36 cellular contexts compared by ENCODE assay signal in the genomic region with DNA sequence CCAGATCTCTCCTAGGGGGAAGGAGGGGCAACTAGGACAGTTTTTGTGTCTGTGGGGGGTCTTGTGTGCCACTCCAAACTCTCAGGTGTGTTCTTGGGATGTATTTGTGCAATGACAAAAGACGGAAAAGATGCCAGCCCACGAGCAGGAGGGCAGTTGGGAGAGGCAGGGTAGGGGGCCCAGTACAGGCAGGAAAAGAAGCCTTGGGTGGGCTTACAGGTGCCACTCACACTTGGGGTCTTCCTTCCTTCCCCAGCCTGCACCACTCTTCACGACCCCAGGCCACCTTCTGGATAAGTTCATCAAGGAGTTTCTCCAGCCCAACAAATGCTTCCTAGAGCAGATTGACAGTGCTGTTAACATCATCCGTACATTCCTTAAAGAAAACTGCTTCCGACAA. TPM values are rescaled to one million over a fixed set of nuclear protein-coding genes. Genes with fewer than 3 reads are reported as not detected.
"Had no signal": no experiment of that assay in that cellular context is flagged by ENCODE, and none has a peak within 500 bp of the region (broad histone marks: within the 10 kb centered on the region; RNA-seq: fewer than 3 reads in every experiment).

No MANE protein-coding gene starts in this region.

- H3K36me3 Mint-ChIP-seq: brain had no signal

- ATAC-seq: activated CD8-positive, alpha-beta T cell treated with anti-CD3 and anti-CD28 coated beads for 36 hours; activated naive CD4-positive, alpha-beta T cell treated with anti-CD3 and anti-CD28 coated beads, Interleukin-2, amount 50 U/mL, for 72 hours; activated T-cell treated with anti-CD3 and anti-CD28 coated beads, Interleukin-2, amount 50 U/mL, for 4 hours; activated T-cell treated with anti-CD3 and anti-CD28 coated beads, Interleukin-2, amount 50 U/mL, for 72 hours; activated T-helper 17 cell treated with anti-CD3 and anti-CD28 coated beads, Interleukin-2, amount 50 U/mL, for 72 hours had no signal

- H3K27ac ChIP-seq: adrenal gland, ascending aorta, cardiac muscle cell, VCaP had no signal

- H3K4me1 Mint-ChIP-seq: activated naive CD8-positive, alpha-beta T cell treated with anti-CD3 and anti-CD28 coated beads for 36 hours; activated T-helper 17 cell treated with anti-CD3 and anti-CD28 coated beads, Interleukin-2, amount 50 U/mL, for 72 hours; brain had no signal

- H3K4me1 ChIP-seq: ascending aorta had no signal

- DNase-seq: activated B cell treated with CpG ODN at 0.5 μM for 24 hours; activated CD4-positive, alpha-beta memory T cell treated with anti-CD3 and anti-CD28 coated beads for 36 hours; activated CD4-positive, alpha-beta T cell treated with anti-CD3 and anti-CD28 coated beads for 48 hours; activated CD4-positive, alpha-beta T cell treated with anti-CD3 and anti-CD28 coated beads, Interleukin-2, amount 10 ng/mL, durations not matched to agents 7 days and 5 days; activated CD4-positive, CD25-positive, alpha-beta regulatory T cell treated with anti-CD3 and anti-CD28 coated beads, Interleukin-2, amount 50 U/mL, for 72 hours; activated CD8-positive, alpha-beta T cell treated with anti-CD3 and anti-CD28 coated beads for 36 hours; activated effector memory CD4-positive, alpha-beta T cell treated with anti-CD3 and anti-CD28 coated beads, Interleukin-2, amount 50 U/mL, for 16 hours; activated gamma-delta T cell treated with Interleukin-2 at 50 U/mL for 16 hours; activated naive CD4-positive, alpha-beta T cell; activated naive CD4-positive, alpha-beta T cell treated with anti-CD3 and anti-CD28 coated beads, Interleukin-2, amount 50 U/mL, for 16 hours; activated naive CD8-positive, alpha-beta T cell treated with anti-CD3 and anti-CD28 coated beads for 36 hours; activated T-cell treated with anti-CD3 and anti-CD28 coated beads for 4 hours; activated T-cell treated with anti-CD3 and anti-CD28 coated beads, Interleukin-2, amount 50 U/mL, for 1 hour; activated T-cell treated with anti-CD3 and anti-CD28 coated beads, Interleukin-2, amount 50 U/mL, for 4 hours; activated T-cell treated with anti-CD3 and anti-CD28 coated beads, Interleukin-2, amount 50 U/mL, for 72 hours; adrenal gland; amygdala; anterior cingulate cortex; caudate nucleus; cerebellar nuclear complex; SW 1271; T-helper 1 cell; T-helper 2 cell; T-helper 9 cell had no signal

- H3K27ac Mint-ChIP-seq: activated CD4-positive, alpha-beta memory T cell treated with anti-CD3 and anti-CD28 coated beads for 36 hours; activated CD4-positive, alpha-beta T cell treated with anti-CD3 and anti-CD28 coated beads, Interleukin-2, amount 10 ng/mL, durations not matched to agents 7 days and 5 days; activated CD8-positive, alpha-beta T cell treated with anti-CD3 and anti-CD28 coated beads for 36 hours; activated naive CD8-positive, alpha-beta T cell treated with anti-CD3 and anti-CD28 coated beads for 36 hours; activated T-cell treated with anti-CD3 and anti-CD28 coated beads, Interleukin-2, amount 50 U/mL, for 72 hours; activated T-helper 1 cell treated with anti-CD3 and anti-CD28 coated beads, Interleukin-12 subunit alpha, Interleukin-12 subunit beta, Interleukin-2, Interleukin-4 antibody, amounts not matched to agents 30 ng/mL and 10 ng/mL and 1 ng/mL, durations not matched to agents 14 hours and 24 hours and 36 hours; activated T-helper 17 cell treated with anti-CD3 and anti-CD28 coated beads, Interleukin-2, amount 50 U/mL, for 72 hours; brain; T-helper 1 cell treated with Interleukin-12 subunit alpha and Interleukin-12 subunit beta and Interleukin-4 antibody, amounts not matched to agents 30 μg/mL and 1 μg/mL, for 36 hours; T-helper 2 cell treated with Interferon-gamma antibody and Interleukin-4, amounts not matched to agents 5 μg/mL and 100 μg/mL, for 36 hours had no signal

- H3K4me3 Mint-ChIP-seq: activated B cell treated with CpG ODN at 0.5 μM for 24 hours; activated CD4-positive, alpha-beta memory T cell treated with anti-CD3 and anti-CD28 coated beads for 36 hours; activated CD4-positive, alpha-beta T cell treated with anti-CD3 and anti-CD28 coated beads, Interleukin-2, amount 10 ng/mL, durations not matched to agents 7 days and 5 days; activated CD8-positive, alpha-beta T cell treated with anti-CD3 and anti-CD28 coated beads for 36 hours; activated naive CD8-positive, alpha-beta T cell treated with anti-CD3 and anti-CD28 coated beads for 36 hours; activated T-cell treated with anti-CD3 and anti-CD28 coated beads, Interleukin-2, amount 50 U/mL, for 4 hours; activated T-cell treated with anti-CD3 and anti-CD28 coated beads, Interleukin-2, amount 50 U/mL, for 72 hours; activated T-helper 1 cell treated with anti-CD3 and anti-CD28 coated beads, Interleukin-12 subunit alpha, Interleukin-12 subunit beta, Interleukin-2, Interleukin-4 antibody, amounts not matched to agents 30 ng/mL and 10 ng/mL and 1 ng/mL, durations not matched to agents 14 hours and 24 hours and 36 hours; activated T-helper 17 cell treated with anti-CD3 and anti-CD28 coated beads, Interleukin-2, amount 50 U/mL, for 72 hours; brain; central memory CD8-positive, alpha-beta T cell; T-helper 1 cell treated with Interleukin-12 subunit alpha and Interleukin-12 subunit beta and Interleukin-4 antibody, amounts not matched to agents 30 μg/mL and 1 μg/mL, for 36 hours; T-helper 2 cell treated with Interferon-gamma antibody and Interleukin-4, amounts not matched to agents 5 μg/mL and 100 μg/mL, for 36 hours had no signal

- H3K27me3 ChIP-seq: adrenal gland, ascending aorta had no signal

- H3K9me3 Mint-ChIP-seq: activated CD4-positive, alpha-beta memory T cell treated with anti-CD3 and anti-CD28 coated beads for 36 hours; activated CD4-positive, alpha-beta T cell treated with anti-CD3 and anti-CD28 coated beads, Interleukin-2, amount 10 ng/mL, durations not matched to agents 7 days and 5 days; activated CD8-positive, alpha-beta T cell treated with anti-CD3 and anti-CD28 coated beads for 36 hours; activated naive CD4-positive, alpha-beta T cell treated with anti-CD3 and anti-CD28 coated beads, Interleukin-2, amount 50 U/mL, for 72 hours; activated naive CD8-positive, alpha-beta T cell treated with anti-CD3 and anti-CD28 coated beads for 36 hours; activated T-cell treated with anti-CD3 and anti-CD28 coated beads, Interleukin-2, amount 50 U/mL, for 4 hours; activated T-cell treated with anti-CD3 and anti-CD28 coated beads, Interleukin-2, amount 50 U/mL, for 72 hours; activated T-helper 17 cell treated with anti-CD3 and anti-CD28 coated beads, Interleukin-2, amount 50 U/mL, for 72 hours; central memory CD8-positive, alpha-beta T cell had no signal

- H3K27me3 Mint-ChIP-seq: activated B cell treated with CpG ODN at 0.5 μM for 24 hours; activated CD4-positive, alpha-beta memory T cell treated with anti-CD3 and anti-CD28 coated beads for 36 hours; activated CD4-positive, alpha-beta T cell treated with anti-CD3 and anti-CD28 coated beads, Interleukin-2, amount 10 ng/mL, durations not matched to agents 7 days and 5 days; activated CD8-positive, alpha-beta T cell treated with anti-CD3 and anti-CD28 coated beads for 36 hours; activated naive CD8-positive, alpha-beta T cell treated with anti-CD3 and anti-CD28 coated beads for 36 hours; activated T-helper 17 cell treated with anti-CD3 and anti-CD28 coated beads, Interleukin-2, amount 50 U/mL, for 72 hours; central memory CD8-positive, alpha-beta T cell had no signal

- H3K9me3 ChIP-seq: adrenal gland, ascending aorta had no signal

RNA-seq across cellular contexts. Expression of a gene that starts 24.4 kb away (rescaled TPM):
- total RNA-seq: cardiac muscle cell had no signal

RNA-seq across cellular contexts. Expression of a gene that starts 53.9 kb away (rescaled TPM):
- total RNA-seq: bronchial epithelial cell, chondrocyte had no signal
